16 cellular contexts compared by ENCODE assay signal in genomic region chr13:73816702-73817101, GRCh38.
"Had no signal": no experiment of that assay in that cellular context is flagged by ENCODE, and none has a peak within 500 bp of the region (broad histone marks: within the 10 kb centered on the region; RNA-seq: fewer than 3 reads in every experiment).

No MANE protein-coding gene starts in this region.

- H3K4me3 Mint-ChIP-seq: activated naive CD4-positive, alpha-beta T cell treated with anti-CD3 and anti-CD28 coated beads, Interleukin-2, amount 50 U/mL, for 24 hours; naive B cell; neural progenitor cell; T-cell had no signal

- H3K36me3 ChIP-seq: left lung, neural progenitor cell, thyroid gland had no signal

- H3K27me3 ChIP-seq: esophagus muscularis mucosa, hepatocyte, left lung, neural progenitor cell, thyroid gland had no signal

- H3K27ac Mint-ChIP-seq: activated naive CD4-positive, alpha-beta T cell treated with anti-CD3 and anti-CD28 coated beads, Interleukin-2, amount 50 U/mL, for 24 hours; neural progenitor cell; T-cell had no signal

- FAIRE-seq: colon had no signal

- ATAC-seq: left lung, psoas muscle, sciatic nerve, T-cell had no signal

- H3K27me3 Mint-ChIP-seq: activated naive CD4-positive, alpha-beta T cell treated with anti-CD3 and anti-CD28 coated beads, Interleukin-2, amount 50 U/mL, for 24 hours; naive B cell; T-cell had no signal

- H3K9me3 ChIP-seq: esophagus muscularis mucosa, left lung, psoas muscle, thyroid gland had no signal

- H3K36me3 Mint-ChIP-seq: neural progenitor cell had no signal

- H3K4me3 ChIP-seq: esophagus muscularis mucosa, hepatocyte, left lung, neural progenitor cell, psoas muscle, thyroid gland had no signal

- H3K9me3 Mint-ChIP-seq: activated naive CD4-positive, alpha-beta T cell treated with anti-CD3 and anti-CD28 coated beads, Interleukin-2, amount 50 U/mL, for 24 hours; naive B cell; neural progenitor cell; T-cell had no signal

- H3K27ac ChIP-seq: esophagus muscularis mucosa, hepatocyte, left lung, neural progenitor cell, psoas muscle, thyroid gland had no signal

- DNase-seq: activated CD8-positive, alpha-beta memory T cell treated with anti-CD3 and anti-CD28 coated beads for 24 hours; amniotic stem cell; caudate nucleus; islet precursor cell; left lung; naive B cell; psoas muscle; T-cell; T-helper 9 cell; thyroid gland had no signal
